Comparison of ENCODE assay signal across 8 cellular contexts in genomic region chr15:89358755-89359439, GRCh38. TPM values are rescaled to one million over a fixed set of nuclear protein-coding genes. Genes with fewer than 3 reads are reported as not detected.
A peak's percentile ranks its signal among the peaks of the same experiment; 100 is the strongest.
DNase-seq lines count a peak whose midpoint lies in the region; ATAC-seq, FAIRE-seq and TF ChIP-seq lines count a peak whose summit lies in the region.

No MANE protein-coding gene starts in this region.

- no peak overlapping the region for H3K9ac ChIP-seq in endothelial cell of umbilical vein (replicated peaks; ENCODE audit: extremely low read depth, insufficient read depth, low read length)

- POLR2A ChIA-PET in endothelial cell of umbilical vein (lab: Charles Lee) = interaction anchor here (0.7 kb wide), 1 partner anchor 60 kb away, joined by 3 read pairs; no protein-coding TSS in a partner anchor

- H3K79me2 ChIP-seq in endothelial cell of umbilical vein (ENCODE audit: control insufficient read depth, insufficient read depth, low read length) = no peaks in the 10 kb centered on the region

- CTCF ChIA-PET in endothelial cell of umbilical vein (lab: Charles Lee) = interaction anchor here (0.5 to 8.0 kb wide), 55 partner anchors 10 to 380 kb away, joined by 3 to 262 read pairs (median 6); partner anchors contain the start of genes POLG, RHCG and TICRR

- no peak for TF ChIP-seq POLR2A in endothelial cell of umbilical vein (IDR thresholded peaks at IDR 0.05; ENCODE audit: low read depth, low read length)

- peaks cover 53 to 65% of the 10 kb centered on the region in 2 experiments for H3K27me3 ChIP-seq in endothelial cell of umbilical vein (ENCODE audit: control insufficient read depth in 2 of 2, insufficient read depth in 2 of 2, low read length in 2 of 2)

- intact Hi-C loops in endothelial cell of umbilical vein (cut with micrococcal nuclease) = loop anchor here (1.0 to 5.0 kb wide), 5 partner anchors 24 to 198 kb away; partner anchors contain the start of gene POLG

- H3K4me3 ChIP-seq in endothelial cell of umbilical vein (replicated peaks in 1 of 3; ENCODE audit: insufficient read depth in 1 of 3, low read depth in 1 of 3, low read length in 3 of 3) = peak overlapping the region in 2 of 3 experiments; percentile 37 to 39

- peak; percentile 76 to 88 for TF ChIP-seq CTCF in endothelial cell of umbilical vein (IDR thresholded peaks at IDR 0.05; ENCODE audit: extremely low read depth in 1 of 2, insufficient read depth in 1 of 2, low read depth in 1 of 2, low read length in 2 of 2)

- no peaks in the 10 kb centered on the region for H3K9me1 ChIP-seq in endothelial cell of umbilical vein (replicated peaks; ENCODE audit: control insufficient read depth, extremely low read depth, insufficient read depth, low read length)

- BruUV-seq in endothelial cell of umbilical vein (replicated peaks; lab: Mats Ljungman, UMichigan) = no TSS peak

- peak; percentile 77 for ATAC-seq in GM19468 (IDR thresholded peaks at IDR 0.05; ENCODE audit: extremely low read depth, unreplicated experiment)

- no peaks in the 10 kb centered on the region for H3K36me3 ChIP-seq in endothelial cell of umbilical vein (ENCODE audit: control insufficient read depth in 2 of 2, extremely low read depth in 1 of 2, insufficient read depth in 2 of 2, low read length in 2 of 2)

- H2AFZ ChIP-seq in endothelial cell of umbilical vein (ENCODE audit: low read depth, low read length) = peak overlapping the region; percentile 91

- H3K4me1 ChIP-seq in endothelial cell of umbilical vein (ENCODE audit: control insufficient read depth, extremely low read depth, insufficient read depth, low read length) = no peaks in the 10 kb centered on the region

- no peaks in the 10 kb centered on the region for H3K9me3 ChIP-seq in endothelial cell of umbilical vein (replicated peaks; ENCODE audit: control insufficient read depth, insufficient read depth, low read length)

- dilution Hi-C loops in endothelial cell of umbilical vein (cut with MboI; ENCODE audit: extremely low pct_ligation_motif_present, low sequenced_read_pairs) = no loop called here

- H4K20me1 ChIP-seq in endothelial cell of umbilical vein (replicated peaks; ENCODE audit: control insufficient read depth, extremely low read depth, insufficient read depth, low read length) = no peaks in the 10 kb centered on the region

- DNase-seq in COR-L47 (lab: John Stamatoyannopoulos, UW) (peak; percentile 71), HPDE6-E6E7 (ENCODE audit: extremely low spot score) (peak; percentile 80), NOMO-1 treated with DMSO at 0.1 percent for 48 hours (lab: John Stamatoyannopoulos, UW; ENCODE audit: unreplicated experiment) (peak; percentile 84), endothelial cell of umbilical vein (ENCODE audit: low read depth, low spot score) (peak; percentile 88), middle frontal gyrus (ENCODE audit: extremely low spot score, low spot score) (peak; percentile 68)
- DNase-seq in activated CD8-positive, alpha-beta memory T cell treated with anti-CD3 and anti-CD28 coated beads, Interleukin-2, amount 50 U/mL, for 24 hours (ENCODE audit: extremely low read depth) = peak; percentile 49
- DNase-seq in stimulated activated CD8-positive, alpha-beta memory T cell treated with anti-CD3 and anti-CD28 coated beads, Interleukin-4, amount 100 ng/mL, for 24 hours (ENCODE audit: low read depth) = peak; percentile 64

- peak; percentile 89 for FAIRE-seq in endothelial cell of umbilical vein (lab: Jason Lieb, UNC)

- no peak overlapping the region for H3K27ac ChIP-seq in endothelial cell of umbilical vein (ENCODE audit: insufficient read depth, low read depth, low read length)

- peak overlapping the region; percentile 62 for H3K4me2 ChIP-seq in endothelial cell of umbilical vein (ENCODE audit: insufficient read depth, low read length)

TF ChIP-seq in endothelial cell of umbilical vein, 7 proteins besides CTCF, POLR2A, EP300 and RAD21:
- TF ChIP-seq EZH2 (IDR thresholded peaks at IDR 0.05; ENCODE audit: borderline replicate concordance, low read depth, low read length, severe bottlenecking) (peak; percentile 14), POLR2AphosphoS5 (IDR thresholded peaks at IDR 0.05; ENCODE audit: insufficient read depth, low read depth, low read length) (no peak), JUN (IDR thresholded peaks at IDR 0.05; ENCODE audit: borderline replicate concordance, insufficient read depth, insufficient read length, low read depth) (no peak)

RNA-seq across cellular contexts. Expression of gene POLG, which starts 24.3 kb away (rescaled TPM):
- total RNA-seq in endothelial cell of umbilical vein = 77.7 and 79.4 TPM in 2 replicates
- polyA plus RNA-seq in endothelial cell of umbilical vein = 33.8 and 36.6 TPM in 2 replicates
- 24.9 and 27.4 TPM in 2 replicates for polyA plus RNA-seq in endothelial cell of umbilical vein (2011; cell fraction: cytosol; rRNA removed)
- 236 and 246 TPM in 2 replicates for polyA plus RNA-seq in endothelial cell of umbilical vein (2011; cell fraction: nucleus; rRNA removed)
- polyA plus RNA-seq in endothelial cell of umbilical vein (2012) = 53.5 and 54.2 TPM in 2 replicates
- polyA minus RNA-seq in endothelial cell of umbilical vein = 74.4 and 77.4 TPM in 2 replicates
- 24.2 TPM for polyA minus RNA-seq in endothelial cell of umbilical vein (2011; cell fraction: cytosol; rRNA and poly(A)+ RNA removed)
- 61.2 and 82.9 TPM in 2 replicates for polyA minus RNA-seq in endothelial cell of umbilical vein (2011; cell fraction: nucleus; rRNA and poly(A)+ RNA removed)
